ENCODE assay signal across 14 cellular contexts in genomic region chr12:45339035-45339434, GRCh38.
DNase-seq lines count a peak whose midpoint lies in the region; ATAC-seq, FAIRE-seq and TF ChIP-seq lines count a peak whose summit lies in the region.
"Had no signal": no experiment of that assay in that cellular context is flagged by ENCODE, and none has a peak within 500 bp of the region (broad histone marks: within the 10 kb centered on the region; RNA-seq: fewer than 3 reads in every experiment).

No MANE protein-coding gene starts in this region.

- TF ChIP-seq CTCF in H9 (conservative IDR thresholded peaks at IDR 0.05): no peak
- TF ChIP-seq CTCF in K562 (IDR thresholded peaks at IDR 0.05 in 2 of 3, conservative IDR thresholded peaks at IDR 0.05 in 1 of 3; ENCODE audit: insufficient read depth in 2 of 3, low read depth in 1 of 3, low read length in 3 of 3): no peak
- TF ChIP-seq CTCF in left ventricle myocardium inferior (IDR thresholded peaks at IDR 0.05; ENCODE audit: borderline replicate concordance): no peak
- TF ChIP-seq CTCF in gastrocnemius medialis (IDR thresholded peaks at IDR 0.05 in 4 of 5, conservative IDR thresholded peaks at IDR 0.05 in 1 of 5): no peak

- TF ChIP-seq POLR2A in K562 (conservative IDR thresholded peaks at IDR 0.05): no peak
- TF ChIP-seq POLR2A in gastrocnemius medialis (IDR thresholded peaks at IDR 0.05): no peak

- H3K27ac ChIP-seq in H9 (ENCODE audit: insufficient read length, low read depth, low read length) (no peak overlapping the region), K562 (ENCODE audit: extremely low read depth, low read depth, low read length) (no peak overlapping the region), left ventricle myocardium inferior (replicated peaks) (peak overlapping the region; percentile 68), gastrocnemius medialis (peak overlapping the region; percentile 63 to 80 (median 74))

- no peak overlapping the region for H2BK15ac ChIP-seq in H9 (ENCODE audit: low read depth, low read length)

- ATAC-seq in K562 (no peak), gastrocnemius medialis (peak; percentile 57 to 59), HG03135 (IDR thresholded peaks at IDR 0.05; ENCODE audit: unreplicated experiment) (no peak), HG03175 (IDR thresholded peaks at IDR 0.05; ENCODE audit: unreplicated experiment) (no peak)

- no peaks in the 10 kb centered on the region for H3K23me2 ChIP-seq in H9 (ENCODE audit: insufficient read length, low read depth, low read length, poor library complexity, severe bottlenecking)

- H3K4me1 Mint-ChIP-seq in H9: peaks cover 3 to 16% of the 10 kb centered on the region in 2 experiments; a peak in 2 of 4 replicates

- no TSS peak for BruUV-seq in K562 (replicated peaks; lab: Mats Ljungman, UMichigan)

- no peak for TF ChIP-seq EP300 in K562 (IDR thresholded peaks at IDR 0.05; ENCODE audit: low read length)

- H3K79me1 ChIP-seq in H9 (ENCODE audit: insufficient read depth, low read depth, low read length, poor library complexity, severe bottlenecking): no peaks in the 10 kb centered on the region

- no peaks in the 10 kb centered on the region for H3K36me3 Mint-ChIP-seq in H9 (ENCODE audit: insufficient read depth in 1 of 3, low read depth in 3 of 3)

- H3K79me2 ChIP-seq in H9 (ENCODE audit: insufficient read depth, low read length) (no peaks in the 10 kb centered on the region), K562 (ENCODE audit: control insufficient read depth, insufficient read depth, low read length) (no peaks in the 10 kb centered on the region)

- H2AFZ ChIP-seq in H9 (ENCODE audit: low read length) (no peak overlapping the region), K562 (ENCODE audit: low read depth, low read length) (no peak overlapping the region)

- no peak overlapping the region for H2BK20ac ChIP-seq in H9 (ENCODE audit: low read depth, low read length, poor library complexity, severe bottlenecking)

- no peak overlapping the region for H2BK120ac ChIP-seq in H9 (ENCODE audit: low read depth, low read length, poor library complexity, severe bottlenecking)

- H4K5ac ChIP-seq in H9 (ENCODE audit: insufficient read length, low read depth, low read length): no peak overlapping the region

- POLR2A ChIA-PET in K562 (lab: Yijun Ruan, JAX): interaction anchor here (1.1 kb wide), 1 partner anchor 23 kb away, joined by 3 read pairs; no protein-coding TSS in a partner anchor

- intact Hi-C loops in K562 (cut with micrococcal nuclease) (loop anchor here (5.0 kb wide), 2 partner anchors 67 to 122 kb away; partner anchors contain the start of gene ANO6), left ventricle myocardium inferior (cut with micrococcal nuclease) (no loop called here), gastrocnemius medialis (cut with DNase I; ENCODE audit: low total_unique reads) (loop anchor here (2.0 to 5.0 kb wide), 3 partner anchors 42 to 120 kb away; no protein-coding TSS in a partner anchor)

- CTCF ChIA-PET in K562 (lab: Yijun Ruan, JAX; ENCODE audit: low intra/inter-chr PET ratio): no interaction called here

- H3K56ac ChIP-seq in H9 (ENCODE audit: insufficient read length, low read depth, low read length): no peak overlapping the region

- no peak overlapping the region for H4K91ac ChIP-seq in H9 (ENCODE audit: insufficient read length, low read depth, low read length)

- no peak overlapping the region for H3K18ac ChIP-seq in H9 (ENCODE audit: insufficient read length, low read depth, low read length)

- no peak overlapping the region for H4K8ac ChIP-seq in H9 (replicated peaks; ENCODE audit: insufficient read length, low read depth, low read length)

- H3K9me3 ChIP-seq in H9 (ENCODE audit: control insufficient read depth, low read depth, low read length): no peaks in the 10 kb centered on the region
- no peaks in the 10 kb centered on the region for H3K9me3 ChIP-seq in K562 (replicated peaks; ENCODE audit: control insufficient read depth, insufficient read depth, low read depth, low read length)
- no peaks in the 10 kb centered on the region for H3K9me3 ChIP-seq in left ventricle myocardium inferior (replicated peaks)
- H3K9me3 ChIP-seq in gastrocnemius medialis: no peaks in the 10 kb centered on the region

- H3K4me3 ChIP-seq in K562: no peak overlapping the region
- H3K4me3 ChIP-seq in left ventricle myocardium inferior: no peak overlapping the region
- no peak overlapping the region for H3K4me3 ChIP-seq in gastrocnemius medialis

- H2BK5ac ChIP-seq in H9 (ENCODE audit: insufficient read length, low read length): no peak overlapping the region

- no peaks in the 10 kb centered on the region for H3K9me3 Mint-ChIP-seq in H9
- H3K9me3 Mint-ChIP-seq: CD8-positive, alpha-beta memory T cell had no signal

- H3K36me3 ChIP-seq in K562 (ENCODE audit: control insufficient read depth, insufficient read depth, low read length) (no peaks in the 10 kb centered on the region), left ventricle myocardium inferior (no peaks in the 10 kb centered on the region), gastrocnemius medialis (no peaks in the 10 kb centered on the region)

- H3K4me2 ChIP-seq in H9 (ENCODE audit: insufficient read depth, insufficient read length, low read length): no peak overlapping the region
- no peak overlapping the region for H3K4me2 ChIP-seq in K562 (ENCODE audit: insufficient read depth, low read length)

- H3K27me3 ChIP-seq in H9 (ENCODE audit: insufficient read depth, low read length) (no peaks in the 10 kb centered on the region), K562 (ENCODE audit: control insufficient read depth in 2 of 2, insufficient read depth in 2 of 2, low read length in 2 of 2) (no peaks in the 10 kb centered on the region), left ventricle myocardium inferior (ENCODE audit: low read depth) (no peaks in the 10 kb centered on the region), gastrocnemius medialis (no peaks in the 10 kb centered on the region)

- no peak overlapping the region for H3T11ph ChIP-seq in H9 (ENCODE audit: low read length)

- in situ Hi-C loops in K562 (cut with MboI): no loop called here
- in situ Hi-C loops in gastrocnemius medialis (cut with MboI; ENCODE audit: low sequenced_read_pairs in 4 of 4): no loop called here

- no peak overlapping the region for H2AK5ac ChIP-seq in H9 (ENCODE audit: insufficient read length, low read length)

- H4K20me1 ChIP-seq in H9 (ENCODE audit: control insufficient read depth, insufficient read depth, insufficient read length) (no peaks in the 10 kb centered on the region), K562 (replicated peaks; ENCODE audit: control insufficient read depth, insufficient read depth, low read length) (no peaks in the 10 kb centered on the region)

- FAIRE-seq in K562 (lab: Jason Lieb, UNC): peak; percentile 32
- FAIRE-seq: RCC 7860 had no signal

- no peak overlapping the region for H2BK12ac ChIP-seq in H9 (ENCODE audit: insufficient read length, low read depth, low read length)

- 0 out of 7 replicates have a peak overlapping the region, but pooled peaks of 2 of the 3 experiments have one; percentile 17 to 60 for H3K27ac Mint-ChIP-seq in H9
- H3K27ac Mint-ChIP-seq: CD8-positive, alpha-beta memory T cell had no signal

- no peaks in the 10 kb centered on the region for H3K27me3 Mint-ChIP-seq in H9 (ENCODE audit: low read depth)
- H3K27me3 Mint-ChIP-seq: CD8-positive, alpha-beta memory T cell had no signal

- no peak overlapping the region for H3K4ac ChIP-seq in H9 (ENCODE audit: low read depth, low read length)

- DNase-seq in H9 (no peak), K562 (ENCODE audit: extremely low read depth in 1 of 4, low spot score in 3 of 4) (peak in 1 of 4 experiments; percentile 25), left ventricle myocardium inferior (no peak), gastrocnemius medialis (no peak), GM19238 (ENCODE audit: insufficient read length, low spot score) (no peak)
- DNase-seq: CD8-positive, alpha-beta memory T cell; DND-41; GDM1; NCI-H2107; NCI-H774; SIG-M5 had no signal

- H3K4me3 Mint-ChIP-seq in H9: no peak overlapping the region
- H3K4me3 Mint-ChIP-seq: CD8-positive, alpha-beta memory T cell had no signal

- H3K4me1 ChIP-seq in H9 (ENCODE audit: insufficient read depth, low read length) (peaks cover 2% of the 10 kb centered on the region; the same call in 1 of the 2 replicates), K562 (replicated peaks in 1 of 2; ENCODE audit: control insufficient read depth in 2 of 2, insufficient read depth in 2 of 2, low read length in 2 of 2) (peaks cover 0 to 28% of the 10 kb centered on the region in 2 experiments; a peak in 3 of 5 replicates), left ventricle myocardium inferior (peaks cover 46% of the 10 kb centered on the region), gastrocnemius medialis (peaks cover 40 to 41% of the 10 kb centered on the region in 2 donors)

- TF ChIP-seq RAD21 in K562 (CRISPR knock-in tag; conservative IDR thresholded peaks at IDR 0.05 in 1 of 2, IDR thresholded peaks at IDR 0.05 in 1 of 2): no peak

- no peaks in the 10 kb centered on the region for H3K9me1 ChIP-seq in K562 (ENCODE audit: control insufficient read depth, insufficient read depth, low read length)

- H3K14ac ChIP-seq in H9 (ENCODE audit: insufficient read depth, low read length): no peak overlapping the region

- H3K9ac ChIP-seq in H9 (ENCODE audit: extremely low read depth, insufficient read length, low read length) (no peak overlapping the region), K562 (ENCODE audit: insufficient read depth in 1 of 2, low read depth in 2 of 2, low read length in 2 of 2) (no peak overlapping the region)

- no peak overlapping the region for H3K23ac ChIP-seq in H9 (ENCODE audit: insufficient read length, low read depth, low read length)

TF ChIP-seq in K562, 482 proteins besides CTCF, POLR2A, EP300 and RAD21 (continues in another document):
- TF ChIP-seq ZNF778 (CRISPR knock-in tag; IDR thresholded peaks at IDR 0.05) (no peak), C11orf30 (IDR thresholded peaks at IDR 0.05; ENCODE audit: low read depth) (peak; percentile 88), MAFG (tag; conservative IDR thresholded peaks at IDR 0.05) (peak; percentile 71), MEF2A (IDR thresholded peaks at IDR 0.05; ENCODE audit: control insufficient read depth, low read depth, low read length) (0 out of 2 replicates have a peak, but pooled peaks have one; percentile 40), MAFK (IDR thresholded peaks at IDR 0.05; ENCODE audit: low read length) (peak; percentile 73), MAFF (IDR thresholded peaks at IDR 0.05; ENCODE audit: low read length) (peak; percentile 71), ZNF316 (IDR thresholded peaks at IDR 0.05) (peak; percentile 93), NR2C1 (IDR thresholded peaks at IDR 0.05) (no peak), NR2C1 (tag; IDR thresholded peaks at IDR 0.05) (no peak), NCOA1 (IDR thresholded peaks at IDR 0.05; ENCODE audit: low read depth) (no peak)

Comparison
In these comparisons a context has a peak if more than half of its experiments do, and no peak if none do; other contexts are left out.
1. H3K27ac ChIP-seq: peak in left ventricle myocardium inferior (single experiment) and gastrocnemius medialis (4 of 4); none in H9 (single experiment) and K562 (single experiment).
2. ATAC-seq: peak in gastrocnemius medialis (2 of 2); none in K562 (single experiment), HG03135 (single experiment) and HG03175 (single experiment).